Comparison of ENCODE assay signal across 8 cellular contexts in genomic region chrX:51336584-51336983, GRCh38. TPM values are rescaled to one million over a fixed set of nuclear protein-coding genes. Genes with fewer than 3 reads are reported as not detected.
DNase-seq lines count a peak whose midpoint lies in the region; ATAC-seq, FAIRE-seq and TF ChIP-seq lines count a peak whose summit lies in the region.

No MANE protein-coding gene starts in this region.

- 16% methylated on average over 3 of the region's 3 CpGs for WGBS in right lobe of liver (ENCODE audit: insufficient coverage, low coverage, low lambda C conversion rate, missing lambda C conversion rate)

- peaks cover 2% of the 10 kb centered on the region for H3K4me1 Mint-ChIP-seq in activated T-cell treated with anti-CD3 and anti-CD28 coated beads, Interleukin-2, amount 50 U/mL, for 4 hours (ENCODE audit: low read depth)
- H3K4me1 Mint-ChIP-seq in activated T-cell treated with anti-CD3 and anti-CD28 coated beads, Interleukin-2, amount 50 U/mL, for 24 hours (ENCODE audit: low read depth), result peaks cover 12% of the 10 kb centered on the region

- H3K4me1 ChIP-seq in right lobe of liver, result no peaks in the 10 kb centered on the region

- no peaks in the 10 kb centered on the region for H3K9me3 ChIP-seq in right lobe of liver

- peak; percentile 7 for DNase-seq in activated T-cell treated with anti-CD3 and anti-CD28 coated beads, Interleukin-2, amount 50 U/mL, for 4 hours
- DNase-seq in activated T-cell treated with anti-CD3 and anti-CD28 coated beads, Interleukin-2, amount 50 U/mL, for 24 hours, result no peak
- peak; percentile 29 for DNase-seq in RPMI7951 (ENCODE audit: low read depth)
- peak; percentile 35 for DNase-seq in bronchial epithelial cell (ENCODE audit: low read depth)
- peak in 1 of 3 donors; percentile 22 for DNase-seq in right lobe of liver
- no peak for DNase-seq in ureter (ENCODE audit: low spot score)

- no peaks in the 10 kb centered on the region for H3K36me3 ChIP-seq in bronchial epithelial cell (ENCODE audit: control insufficient read depth, insufficient read depth, low read length)
- no peaks in the 10 kb centered on the region for H3K36me3 ChIP-seq in right lobe of liver

- no peak overlapping the region for H3K27ac ChIP-seq in right lobe of liver

- H3K27me3 Mint-ChIP-seq in activated T-cell treated with anti-CD3 and anti-CD28 coated beads, Interleukin-2, amount 50 U/mL, for 4 hours (ENCODE audit: low read depth), result no peaks in the 10 kb centered on the region
- H3K27me3 Mint-ChIP-seq in activated T-cell treated with anti-CD3 and anti-CD28 coated beads, Interleukin-2, amount 50 U/mL, for 24 hours, result peaks cover 48% of the 10 kb centered on the region

- H3K9me3 Mint-ChIP-seq in activated T-cell treated with anti-CD3 and anti-CD28 coated beads, Interleukin-2, amount 50 U/mL, for 4 hours, result no peaks in the 10 kb centered on the region
- no peaks in the 10 kb centered on the region for H3K9me3 Mint-ChIP-seq in activated T-cell treated with anti-CD3 and anti-CD28 coated beads, Interleukin-2, amount 50 U/mL, for 24 hours

- ATAC-seq in activated T-cell treated with anti-CD3 and anti-CD28 coated beads, Interleukin-2, amount 50 U/mL, for 4 hours, result peak in 1 of 2 donors; percentile 47
- ATAC-seq in HG02852 (IDR thresholded peaks at IDR 0.05; ENCODE audit: unreplicated experiment), result peak; percentile 72
- peak; percentile 72 to 88 (median 88) for ATAC-seq in right lobe of liver
- no peak for ATAC-seq in HG02759 (IDR thresholded peaks at IDR 0.05; ENCODE audit: unreplicated experiment)

- no peak for FAIRE-seq in bronchial epithelial cell (lab: Jason Lieb, UNC)

- H3K27ac Mint-ChIP-seq in activated T-cell treated with anti-CD3 and anti-CD28 coated beads, Interleukin-2, amount 50 U/mL, for 24 hours, result no peak overlapping the region

- H3K4me3 ChIP-seq in bronchial epithelial cell (ENCODE audit: low read depth, low read length) (no peak overlapping the region), right lobe of liver (no peak overlapping the region)

- TF ChIP-seq CTCF in bronchial epithelial cell (IDR thresholded peaks at IDR 0.05; ENCODE audit: insufficient read depth, low read length, severe bottlenecking), result peak; percentile 40
- TF ChIP-seq CTCF in right lobe of liver (IDR thresholded peaks at IDR 0.05), result peak; percentile 50 to 69 (median 66)

- no peaks in the 10 kb centered on the region for H3K36me3 Mint-ChIP-seq in activated T-cell treated with anti-CD3 and anti-CD28 coated beads, Interleukin-2, amount 50 U/mL, for 4 hours (ENCODE audit: insufficient read depth)
- H3K36me3 Mint-ChIP-seq in activated T-cell treated with anti-CD3 and anti-CD28 coated beads, Interleukin-2, amount 50 U/mL, for 24 hours (ENCODE audit: low read depth), result peaks cover 1% of the 10 kb centered on the region

- H3K27me3 ChIP-seq in bronchial epithelial cell (ENCODE audit: control insufficient read depth, insufficient read depth, low read length) (no peaks in the 10 kb centered on the region), right lobe of liver (peaks cover 0 to 19% of the 10 kb centered on the region in 2 donors)

- H3K4me3 Mint-ChIP-seq in activated T-cell treated with anti-CD3 and anti-CD28 coated beads, Interleukin-2, amount 50 U/mL, for 4 hours, result no peak overlapping the region
- H3K4me3 Mint-ChIP-seq in activated T-cell treated with anti-CD3 and anti-CD28 coated beads, Interleukin-2, amount 50 U/mL, for 24 hours, result no peak overlapping the region

- TF ChIP-seq POLR2A in right lobe of liver (IDR thresholded peaks at IDR 0.05), result no peak

- intact Hi-C loops in right lobe of liver (cut with DNase I), result no loop called here

RNA-seq across cellular contexts. Expression of gene NUDT10, which starts 4.0 kb away (rescaled TPM):
- 1 to 10 TPM in 2 of 3 donors, under 1 TPM in 1; 0.92 to 1.2 (median 1.1) TPM for total RNA-seq in activated T-cell treated with anti-CD3 and anti-CD28 coated beads, Interleukin-2, amount 50 U/mL, for 4 hours
- total RNA-seq in RPMI7951 (2014; rRNA removed; shearing (Covaris generic)), result 0.68 and 0.96 TPM in 2 replicates
- total RNA-seq in bronchial epithelial cell (0.64 and 0.79 TPM in 2 replicates), right lobe of liver (1 to 10 TPM in 3 of 6 experiments, under 1 TPM in 3; 0.31 to 1.9 (median 1.1) TPM), ureter (4.6 TPM)

Comparison
In these comparisons a context has a peak if more than half of its experiments do, and no peak if none do; other contexts are left out.
1. DNase-seq: peak in activated T-cell treated with anti-CD3 and anti-CD28 coated beads, Interleukin-2, amount 50 U/mL, for 4 hours (single experiment), RPMI7951 (single experiment) and bronchial epithelial cell (single experiment); none in activated T-cell treated with anti-CD3 and anti-CD28 coated beads, Interleukin-2, amount 50 U/mL, for 24 hours (single experiment) and ureter (single experiment).